Comparison of ENCODE assay signal across 1 cellular context in the genomic region with DNA sequence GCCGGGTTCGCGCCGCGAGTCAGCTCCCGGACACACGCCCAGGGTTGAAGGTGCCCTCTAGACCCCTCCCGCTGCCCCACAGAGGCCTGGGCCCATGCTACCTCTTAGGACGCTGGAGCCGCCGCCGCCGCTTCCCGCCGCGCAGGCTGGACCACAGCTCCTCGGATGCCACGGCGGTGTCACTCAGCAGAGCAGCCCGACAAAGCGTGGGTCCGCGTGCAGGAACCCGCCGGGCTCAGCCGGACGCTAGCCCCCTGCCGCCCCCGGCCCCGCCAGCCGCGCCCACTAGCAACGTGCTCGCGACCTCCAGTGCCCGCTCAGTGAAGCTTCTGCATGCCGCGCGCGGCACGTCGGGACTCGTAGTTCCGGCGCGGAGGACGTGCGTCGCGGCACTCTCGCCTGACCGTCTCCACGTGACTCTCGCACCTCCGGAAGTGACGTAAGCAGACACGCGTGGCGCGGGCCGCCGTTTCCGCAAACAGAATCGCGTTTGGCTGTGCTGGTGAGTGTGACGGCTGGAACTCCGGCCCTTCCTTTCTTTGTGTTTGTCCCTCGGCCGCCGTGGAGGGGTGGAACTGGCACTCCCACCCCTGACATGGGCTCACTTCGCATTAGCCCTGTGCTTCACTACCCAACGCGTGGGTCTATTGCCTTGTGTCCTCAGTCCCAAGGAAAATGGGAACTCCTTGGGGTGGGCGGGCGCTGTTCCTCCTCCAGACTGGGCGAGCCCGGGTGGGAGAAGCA.
TF ChIP-seq lines count a peak whose summit lies in the region.

A gene with protein sequence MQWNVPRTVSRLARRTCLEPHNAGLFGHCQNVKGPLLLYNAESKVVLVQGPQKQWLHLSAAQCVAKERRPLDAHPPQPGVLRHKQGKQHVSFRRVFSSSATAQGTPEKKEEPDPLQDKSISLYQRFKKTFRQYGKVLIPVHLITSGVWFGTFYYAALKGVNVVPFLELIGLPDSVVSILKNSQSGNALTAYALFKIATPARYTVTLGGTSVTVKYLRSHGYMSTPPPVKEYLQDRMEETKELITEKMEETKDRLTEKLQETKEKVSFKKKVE (minus strand): TSS at position 331 of the 744 bp plus-strand sequence. CDS start 44,481 bp downstream, outside the sequence.
Gene RNMT (plus strand): TSS at position 446 of the 744 bp plus-strand sequence. CDS start 4,845 bp downstream, outside the sequence.

TF ChIP-seq in HepG2, 621 proteins besides CTCF, POLR2A, EP300 and RAD21 (continued from another document and continues in another):
- TF ChIP-seq, protein P1, sequence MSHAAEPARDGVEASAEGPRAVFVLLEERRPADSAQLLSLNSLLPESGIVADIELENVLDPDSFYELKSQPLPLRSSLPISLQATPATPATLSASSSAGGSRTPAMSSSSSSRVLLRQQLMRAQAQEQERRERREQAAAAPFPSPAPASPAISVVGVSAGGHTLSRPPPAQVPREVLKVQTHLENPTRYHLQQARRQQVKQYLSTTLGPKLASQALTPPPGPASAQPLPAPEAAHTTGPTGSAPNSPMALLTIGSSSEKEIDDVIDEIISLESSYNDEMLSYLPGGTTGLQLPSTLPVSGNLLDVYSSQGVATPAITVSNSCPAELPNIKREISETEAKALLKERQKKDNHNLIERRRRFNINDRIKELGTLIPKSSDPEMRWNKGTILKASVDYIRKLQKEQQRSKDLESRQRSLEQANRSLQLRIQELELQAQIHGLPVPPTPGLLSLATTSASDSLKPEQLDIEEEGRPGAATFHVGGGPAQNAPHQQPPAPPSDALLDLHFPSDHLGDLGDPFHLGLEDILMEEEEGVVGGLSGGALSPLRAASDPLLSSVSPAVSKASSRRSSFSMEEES (CRISPR knock-in tag; IDR thresholded peaks at IDR 0.05), result peak; percentile 98
- TF ChIP-seq ZNF276 (CRISPR knock-in tag; IDR thresholded peaks at IDR 0.05; ENCODE audit: low read depth) (peak; percentile 61; the same call in 1 of the 2 replicates), SRSF1 (optimal IDR thresholded peaks at IDR 0.05; ENCODE audit: low read depth, low read length) (no peak), JDP2 (CRISPR knock-in tag; IDR thresholded peaks at IDR 0.05; ENCODE audit: borderline replicate concordance) (no peak), ARID5B (CRISPR knock-in tag; IDR thresholded peaks at IDR 0.05) (peak; percentile 80), CERS6 (CRISPR knock-in tag; IDR thresholded peaks at IDR 0.05) (no peak), SETDB1 (CRISPR knock-in tag; IDR thresholded peaks at IDR 0.05; ENCODE audit: borderline replicate concordance) (no peak), HNF4A (CRISPR knock-in tag; IDR thresholded peaks at IDR 0.05) (peak; percentile 41), ZNF737 (CRISPR knock-in tag; IDR thresholded peaks at IDR 0.05; ENCODE audit: borderline replicate concordance) (no peak), ZBTB39 (CRISPR knock-in tag; IDR thresholded peaks at IDR 0.05) (no peak), SMAD1 (CRISPR knock-in tag; IDR thresholded peaks at IDR 0.05; ENCODE audit: borderline replicate concordance, low read depth) (peak; percentile 95), HMG20B (CRISPR knock-in tag; conservative IDR thresholded peaks at IDR 0.05) (no peak), MTA1 (CRISPR knock-in tag; IDR thresholded peaks at IDR 0.05; ENCODE audit: borderline replicate concordance) (peak; percentile 56; the same call in 1 of the 2 replicates), ZBTB21 (CRISPR knock-in tag; IDR thresholded peaks at IDR 0.05) (peak; percentile 82), HOXA7 (CRISPR knock-in tag; IDR thresholded peaks at IDR 0.05) (peak; percentile 38; the same call in 1 of the 2 replicates), SUZ12 (IDR thresholded peaks at IDR 0.05; ENCODE audit: low read depth, low read length) (peak; percentile 63; the same call in 1 of the 2 replicates), KLF6 (CRISPR knock-in tag; IDR thresholded peaks at IDR 0.05) (0 out of 2 replicates have a peak, but pooled peaks have one; percentile 83), AFF4 (CRISPR knock-in tag; IDR thresholded peaks at IDR 0.05) (no peak), YY1 (IDR thresholded peaks at IDR 0.05; ENCODE audit: insufficient read depth, insufficient replicate concordance, low read depth, low read length) (peak; percentile 63)
- TF ChIP-seq, protein P2, sequence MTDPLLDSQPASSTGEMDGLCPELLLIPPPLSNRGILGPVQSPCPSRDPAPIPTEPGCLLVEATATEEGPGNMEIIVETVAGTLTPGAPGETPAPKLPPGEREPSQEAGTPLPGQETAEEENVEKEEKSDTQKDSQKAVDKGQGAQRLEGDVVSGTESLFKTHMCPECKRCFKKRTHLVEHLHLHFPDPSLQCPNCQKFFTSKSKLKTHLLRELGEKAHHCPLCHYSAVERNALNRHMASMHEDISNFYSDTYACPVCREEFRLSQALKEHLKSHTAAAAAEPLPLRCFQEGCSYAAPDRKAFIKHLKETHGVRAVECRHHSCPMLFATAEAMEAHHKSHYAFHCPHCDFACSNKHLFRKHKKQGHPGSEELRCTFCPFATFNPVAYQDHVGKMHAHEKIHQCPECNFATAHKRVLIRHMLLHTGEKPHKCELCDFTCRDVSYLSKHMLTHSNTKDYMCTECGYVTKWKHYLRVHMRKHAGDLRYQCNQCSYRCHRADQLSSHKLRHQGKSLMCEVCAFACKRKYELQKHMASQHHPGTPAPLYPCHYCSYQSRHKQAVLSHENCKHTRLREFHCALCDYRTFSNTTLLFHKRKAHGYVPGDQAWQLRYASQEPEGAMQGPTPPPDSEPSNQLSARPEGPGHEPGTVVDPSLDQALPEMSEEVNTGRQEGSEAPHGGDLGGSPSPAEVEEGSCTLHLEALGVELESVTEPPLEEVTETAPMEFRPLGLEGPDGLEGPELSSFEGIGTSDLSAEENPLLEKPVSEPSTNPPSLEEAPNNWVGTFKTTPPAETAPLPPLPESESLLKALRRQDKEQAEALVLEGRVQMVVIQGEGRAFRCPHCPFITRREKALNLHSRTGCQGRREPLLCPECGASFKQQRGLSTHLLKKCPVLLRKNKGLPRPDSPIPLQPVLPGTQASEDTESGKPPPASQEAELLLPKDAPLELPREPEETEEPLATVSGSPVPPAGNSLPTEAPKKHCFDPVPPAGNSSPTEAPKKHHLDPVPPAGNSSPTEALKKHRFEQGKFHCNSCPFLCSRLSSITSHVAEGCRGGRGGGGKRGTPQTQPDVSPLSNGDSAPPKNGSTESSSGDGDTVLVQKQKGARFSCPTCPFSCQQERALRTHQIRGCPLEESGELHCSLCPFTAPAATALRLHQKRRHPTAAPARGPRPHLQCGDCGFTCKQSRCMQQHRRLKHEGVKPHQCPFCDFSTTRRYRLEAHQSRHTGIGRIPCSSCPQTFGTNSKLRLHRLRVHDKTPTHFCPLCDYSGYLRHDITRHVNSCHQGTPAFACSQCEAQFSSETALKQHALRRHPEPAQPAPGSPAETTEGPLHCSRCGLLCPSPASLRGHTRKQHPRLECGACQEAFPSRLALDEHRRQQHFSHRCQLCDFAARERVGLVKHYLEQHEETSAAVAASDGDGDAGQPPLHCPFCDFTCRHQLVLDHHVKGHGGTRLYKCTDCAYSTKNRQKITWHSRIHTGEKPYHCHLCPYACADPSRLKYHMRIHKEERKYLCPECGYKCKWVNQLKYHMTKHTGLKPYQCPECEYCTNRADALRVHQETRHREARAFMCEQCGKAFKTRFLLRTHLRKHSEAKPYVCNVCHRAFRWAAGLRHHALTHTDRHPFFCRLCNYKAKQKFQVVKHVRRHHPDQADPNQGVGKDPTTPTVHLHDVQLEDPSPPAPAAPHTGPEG (CRISPR knock-in tag; IDR thresholded peaks at IDR 0.05), result peak; percentile 86
- TF ChIP-seq, protein P3, sequence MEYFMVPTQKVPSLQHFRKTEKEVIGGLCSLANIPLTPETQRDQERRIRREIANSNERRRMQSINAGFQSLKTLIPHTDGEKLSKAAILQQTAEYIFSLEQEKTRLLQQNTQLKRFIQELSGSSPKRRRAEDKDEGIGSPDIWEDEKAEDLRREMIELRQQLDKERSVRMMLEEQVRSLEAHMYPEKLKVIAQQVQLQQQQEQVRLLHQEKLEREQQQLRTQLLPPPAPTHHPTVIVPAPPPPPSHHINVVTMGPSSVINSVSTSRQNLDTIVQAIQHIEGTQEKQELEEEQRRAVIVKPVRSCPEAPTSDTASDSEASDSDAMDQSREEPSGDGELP (IDR thresholded peaks at IDR 0.05; ENCODE audit: borderline replicate concordance, low read depth), result 0 out of 2 replicates have a peak, but pooled peaks have one; percentile 22
